ENCODE assay signal across 1 cellular context in the genomic region with DNA sequence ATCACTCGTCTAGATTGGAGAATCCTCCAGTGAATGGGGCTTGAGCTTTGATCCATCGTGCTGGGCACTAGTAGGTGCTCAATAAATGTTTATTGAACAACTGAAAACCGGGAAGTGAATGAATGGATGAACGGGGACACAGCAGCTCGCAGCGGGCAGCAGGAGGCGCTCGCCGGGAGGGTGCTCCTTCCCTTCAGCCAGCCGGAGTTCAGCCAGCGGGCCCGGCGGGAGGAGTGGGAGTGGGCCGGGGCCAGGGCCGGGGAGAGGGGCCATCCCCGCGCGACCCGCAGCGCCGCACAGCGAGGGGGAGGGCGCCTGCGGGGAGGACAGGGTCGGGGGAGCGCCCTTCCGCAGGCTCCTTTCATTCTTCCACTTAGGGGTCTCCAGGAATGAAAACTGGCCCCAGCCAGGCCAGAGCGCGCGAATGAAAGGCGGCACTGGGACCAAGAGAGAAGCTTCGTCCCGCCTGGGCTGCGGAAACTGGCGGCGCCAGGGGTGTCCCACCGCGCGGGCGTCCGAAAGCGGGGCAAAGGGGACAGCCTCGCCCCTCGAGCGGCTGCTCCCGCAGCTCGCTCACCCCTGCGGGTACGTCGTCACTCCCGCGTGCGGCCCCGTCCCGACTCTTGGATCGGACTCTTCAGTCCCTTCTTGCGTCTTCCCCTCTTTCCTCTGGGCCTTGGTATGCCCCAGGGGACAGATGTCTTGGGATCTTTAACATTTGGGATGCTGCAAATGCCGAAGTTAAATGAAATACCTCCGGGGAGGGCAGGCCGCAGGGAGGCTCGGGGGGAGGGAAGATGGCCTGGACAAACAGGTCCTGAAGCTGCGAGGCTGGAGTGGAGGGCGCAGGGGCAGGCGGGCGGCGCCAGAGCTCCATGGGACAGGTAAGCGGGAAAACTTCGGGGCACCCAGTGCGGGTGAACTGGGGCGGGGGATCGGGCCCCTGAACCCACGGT.
TF ChIP-seq lines count a peak whose summit lies in the region.

No MANE protein-coding gene starts in this region.

TF ChIP-seq in HEK293, 187 proteins besides CTCF, POLR2A, EP300 and RAD21 (continued from another document and continues in another):
- TF ChIP-seq, protein P1, sequence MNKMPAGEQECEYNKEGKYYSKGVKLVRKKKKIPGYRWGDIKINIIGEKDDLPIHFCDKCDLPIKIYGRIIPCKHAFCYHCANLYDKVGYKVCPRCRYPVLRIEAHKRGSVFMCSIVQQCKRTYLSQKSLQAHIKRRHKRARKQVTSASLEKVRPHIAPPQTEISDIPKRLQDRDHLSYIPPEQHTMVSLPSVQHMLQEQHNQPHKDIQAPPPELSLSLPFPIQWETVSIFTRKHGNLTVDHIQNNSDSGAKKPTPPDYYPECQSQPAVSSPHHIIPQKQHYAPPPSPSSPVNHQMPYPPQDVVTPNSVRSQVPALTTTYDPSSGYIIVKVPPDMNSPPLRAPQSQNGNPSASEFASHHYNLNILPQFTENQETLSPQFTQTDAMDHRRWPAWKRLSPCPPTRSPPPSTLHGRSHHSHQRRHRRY (tag by site-specific recombination; IDR thresholded peaks at IDR 0.05), result no peak
- TF ChIP-seq, protein P2, sequence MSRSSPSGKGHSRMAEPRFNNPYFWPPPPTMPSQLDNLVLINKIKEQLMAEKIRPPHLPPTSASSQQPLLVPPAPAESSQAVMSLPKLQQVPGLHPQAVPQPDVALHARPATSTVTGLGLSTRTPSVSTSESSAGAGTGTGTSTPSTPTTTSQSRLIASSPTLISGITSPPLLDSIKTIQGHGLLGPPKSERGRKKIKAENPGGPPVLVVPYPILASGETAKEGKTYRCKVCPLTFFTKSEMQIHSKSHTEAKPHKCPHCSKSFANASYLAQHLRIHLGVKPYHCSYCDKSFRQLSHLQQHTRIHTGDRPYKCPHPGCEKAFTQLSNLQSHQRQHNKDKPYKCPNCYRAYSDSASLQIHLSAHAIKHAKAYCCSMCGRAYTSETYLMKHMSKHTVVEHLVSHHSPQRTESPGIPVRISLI (tag by site-specific recombination; IDR thresholded peaks at IDR 0.05), result no peak
- TF ChIP-seq ZNF19 (tag by site-specific recombination; IDR thresholded peaks at IDR 0.05; ENCODE audit: low read depth) (no peak), ZNF510 (tag by site-specific recombination; IDR thresholded peaks at IDR 0.05; ENCODE audit: insufficient replicate concordance) (no peak), ZNF121 (tag by site-specific recombination; IDR thresholded peaks at IDR 0.05) (no peak), SP3 (tag by site-specific recombination; IDR thresholded peaks at IDR 0.05) (no peak; the same call in none of the 2 replicates), YY2 (tag by site-specific recombination; IDR thresholded peaks at IDR 0.05) (0 out of 2 replicates have a peak, but pooled peaks have one; percentile 14), ZNF558 (tag by site-specific recombination; IDR thresholded peaks at IDR 0.05) (no peak), ZNF626 (tag by site-specific recombination; IDR thresholded peaks at IDR 0.05) (no peak), SP2 (tag by site-specific recombination; IDR thresholded peaks at IDR 0.05) (peak; percentile 56), BCL11B (tag by site-specific recombination; IDR thresholded peaks at IDR 0.05; ENCODE audit: low read depth) (no peak), ZNF658 (tag by site-specific recombination; IDR thresholded peaks at IDR 0.05) (no peak), GLI4 (tag by site-specific recombination; IDR thresholded peaks at IDR 0.05) (no peak), ZNF660 (tag by site-specific recombination; IDR thresholded peaks at IDR 0.05) (0 out of 2 replicates have a peak, but pooled peaks have one; percentile 33), ZNF585B (tag by site-specific recombination; IDR thresholded peaks at IDR 0.05) (no peak), ZNF548 (tag by site-specific recombination; IDR thresholded peaks at IDR 0.05) (no peak), MYNN (tag by site-specific recombination; IDR thresholded peaks at IDR 0.05; ENCODE audit: borderline replicate concordance) (no peak), ZNF776 (tag by site-specific recombination; IDR thresholded peaks at IDR 0.05; ENCODE audit: borderline replicate concordance) (no peak), ZNF112 (tag by site-specific recombination; IDR thresholded peaks at IDR 0.05) (no peak), ZNF146 (tag by site-specific recombination; IDR thresholded peaks at IDR 0.05) (no peak), ZNF514 (tag by site-specific recombination; IDR thresholded peaks at IDR 0.05) (no peak), ZNF391 (tag by site-specific recombination; IDR thresholded peaks at IDR 0.05; ENCODE audit: borderline replicate concordance, low read depth) (no peak), KLF1 (tag by site-specific recombination; IDR thresholded peaks at IDR 0.05) (no peak), ZNF623 (tag by site-specific recombination; IDR thresholded peaks at IDR 0.05) (no peak), ZFP37 (tag by site-specific recombination; IDR thresholded peaks at IDR 0.05) (no peak), OSR2 (tag by site-specific recombination; IDR thresholded peaks at IDR 0.05) (no peak), ZNF24 (tag by site-specific recombination; IDR thresholded peaks at IDR 0.05) (peak; percentile 98), ZNF274 (IDR thresholded peaks at IDR 0.05; ENCODE audit: low read length) (no peak), ZNF274 (tag by site-specific recombination; IDR thresholded peaks at IDR 0.05; ENCODE audit: borderline replicate concordance) (no peak), KLF10 (tag by site-specific recombination; IDR thresholded peaks at IDR 0.05) (no peak), ZNF248 (tag by site-specific recombination; IDR thresholded peaks at IDR 0.05) (no peak), OVOL3 (tag by site-specific recombination; IDR thresholded peaks at IDR 0.05) (no peak), SCRT2 (tag by site-specific recombination; IDR thresholded peaks at IDR 0.05) (no peak), REPIN1 (tag by site-specific recombination; IDR thresholded peaks at IDR 0.05; ENCODE audit: low read depth) (no peak), ZNF544 (tag by site-specific recombination; IDR thresholded peaks at IDR 0.05) (no peak), ZSCAN16 (tag by site-specific recombination; IDR thresholded peaks at IDR 0.05) (no peak)
- TF ChIP-seq, protein P3, sequence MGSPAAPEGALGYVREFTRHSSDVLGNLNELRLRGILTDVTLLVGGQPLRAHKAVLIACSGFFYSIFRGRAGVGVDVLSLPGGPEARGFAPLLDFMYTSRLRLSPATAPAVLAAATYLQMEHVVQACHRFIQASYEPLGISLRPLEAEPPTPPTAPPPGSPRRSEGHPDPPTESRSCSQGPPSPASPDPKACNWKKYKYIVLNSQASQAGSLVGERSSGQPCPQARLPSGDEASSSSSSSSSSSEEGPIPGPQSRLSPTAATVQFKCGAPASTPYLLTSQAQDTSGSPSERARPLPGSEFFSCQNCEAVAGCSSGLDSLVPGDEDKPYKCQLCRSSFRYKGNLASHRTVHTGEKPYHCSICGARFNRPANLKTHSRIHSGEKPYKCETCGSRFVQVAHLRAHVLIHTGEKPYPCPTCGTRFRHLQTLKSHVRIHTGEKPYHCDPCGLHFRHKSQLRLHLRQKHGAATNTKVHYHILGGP (tag by site-specific recombination; IDR thresholded peaks at IDR 0.05), result no peak
- TF ChIP-seq, protein P4, sequence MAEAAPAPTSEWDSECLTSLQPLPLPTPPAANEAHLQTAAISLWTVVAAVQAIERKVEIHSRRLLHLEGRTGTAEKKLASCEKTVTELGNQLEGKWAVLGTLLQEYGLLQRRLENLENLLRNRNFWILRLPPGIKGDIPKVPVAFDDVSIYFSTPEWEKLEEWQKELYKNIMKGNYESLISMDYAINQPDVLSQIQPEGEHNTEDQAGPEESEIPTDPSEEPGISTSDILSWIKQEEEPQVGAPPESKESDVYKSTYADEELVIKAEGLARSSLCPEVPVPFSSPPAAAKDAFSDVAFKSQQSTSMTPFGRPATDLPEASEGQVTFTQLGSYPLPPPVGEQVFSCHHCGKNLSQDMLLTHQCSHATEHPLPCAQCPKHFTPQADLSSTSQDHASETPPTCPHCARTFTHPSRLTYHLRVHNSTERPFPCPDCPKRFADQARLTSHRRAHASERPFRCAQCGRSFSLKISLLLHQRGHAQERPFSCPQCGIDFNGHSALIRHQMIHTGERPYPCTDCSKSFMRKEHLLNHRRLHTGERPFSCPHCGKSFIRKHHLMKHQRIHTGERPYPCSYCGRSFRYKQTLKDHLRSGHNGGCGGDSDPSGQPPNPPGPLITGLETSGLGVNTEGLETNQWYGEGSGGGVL (tag by site-specific recombination; IDR thresholded peaks at IDR 0.05), result no peak
- TF ChIP-seq, protein P5, sequence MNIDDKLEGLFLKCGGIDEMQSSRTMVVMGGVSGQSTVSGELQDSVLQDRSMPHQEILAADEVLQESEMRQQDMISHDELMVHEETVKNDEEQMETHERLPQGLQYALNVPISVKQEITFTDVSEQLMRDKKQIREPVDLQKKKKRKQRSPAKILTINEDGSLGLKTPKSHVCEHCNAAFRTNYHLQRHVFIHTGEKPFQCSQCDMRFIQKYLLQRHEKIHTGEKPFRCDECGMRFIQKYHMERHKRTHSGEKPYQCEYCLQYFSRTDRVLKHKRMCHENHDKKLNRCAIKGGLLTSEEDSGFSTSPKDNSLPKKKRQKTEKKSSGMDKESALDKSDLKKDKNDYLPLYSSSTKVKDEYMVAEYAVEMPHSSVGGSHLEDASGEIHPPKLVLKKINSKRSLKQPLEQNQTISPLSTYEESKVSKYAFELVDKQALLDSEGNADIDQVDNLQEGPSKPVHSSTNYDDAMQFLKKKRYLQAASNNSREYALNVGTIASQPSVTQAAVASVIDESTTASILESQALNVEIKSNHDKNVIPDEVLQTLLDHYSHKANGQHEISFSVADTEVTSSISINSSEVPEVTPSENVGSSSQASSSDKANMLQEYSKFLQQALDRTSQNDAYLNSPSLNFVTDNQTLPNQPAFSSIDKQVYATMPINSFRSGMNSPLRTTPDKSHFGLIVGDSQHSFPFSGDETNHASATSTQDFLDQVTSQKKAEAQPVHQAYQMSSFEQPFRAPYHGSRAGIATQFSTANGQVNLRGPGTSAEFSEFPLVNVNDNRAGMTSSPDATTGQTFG (tag by site-specific recombination; IDR thresholded peaks at IDR 0.05; ENCODE audit: borderline replicate concordance), result no peak
- TF ChIP-seq, protein P6, sequence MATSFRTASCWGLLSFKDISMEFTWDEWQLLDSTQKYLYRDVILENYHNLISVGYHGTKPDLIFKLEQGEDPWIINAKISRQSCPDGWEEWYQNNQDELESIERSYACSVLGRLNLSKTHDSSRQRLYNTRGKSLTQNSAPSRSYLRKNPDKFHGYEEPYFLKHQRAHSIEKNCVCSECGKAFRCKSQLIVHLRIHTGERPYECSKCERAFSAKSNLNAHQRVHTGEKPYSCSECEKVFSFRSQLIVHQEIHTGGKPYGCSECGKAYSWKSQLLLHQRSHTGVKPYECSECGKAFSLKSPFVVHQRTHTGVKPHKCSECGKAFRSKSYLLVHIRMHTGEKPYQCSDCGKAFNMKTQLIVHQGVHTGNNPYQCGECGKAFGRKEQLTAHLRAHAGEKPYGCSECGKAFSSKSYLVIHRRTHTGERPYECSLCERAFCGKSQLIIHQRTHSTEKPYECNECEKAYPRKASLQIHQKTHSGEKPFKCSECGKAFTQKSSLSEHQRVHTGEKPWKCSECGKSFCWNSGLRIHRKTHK (tag by site-specific recombination; IDR thresholded peaks at IDR 0.05), result no peak
- TF ChIP-seq, protein P7, sequence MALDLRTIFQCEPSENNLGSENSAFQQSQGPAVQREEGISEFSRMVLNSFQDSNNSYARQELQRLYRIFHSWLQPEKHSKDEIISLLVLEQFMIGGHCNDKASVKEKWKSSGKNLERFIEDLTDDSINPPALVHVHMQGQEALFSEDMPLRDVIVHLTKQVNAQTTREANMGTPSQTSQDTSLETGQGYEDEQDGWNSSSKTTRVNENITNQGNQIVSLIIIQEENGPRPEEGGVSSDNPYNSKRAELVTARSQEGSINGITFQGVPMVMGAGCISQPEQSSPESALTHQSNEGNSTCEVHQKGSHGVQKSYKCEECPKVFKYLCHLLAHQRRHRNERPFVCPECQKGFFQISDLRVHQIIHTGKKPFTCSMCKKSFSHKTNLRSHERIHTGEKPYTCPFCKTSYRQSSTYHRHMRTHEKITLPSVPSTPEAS (tag by site-specific recombination; IDR thresholded peaks at IDR 0.05), result no peak
- TF ChIP-seq, protein P8, sequence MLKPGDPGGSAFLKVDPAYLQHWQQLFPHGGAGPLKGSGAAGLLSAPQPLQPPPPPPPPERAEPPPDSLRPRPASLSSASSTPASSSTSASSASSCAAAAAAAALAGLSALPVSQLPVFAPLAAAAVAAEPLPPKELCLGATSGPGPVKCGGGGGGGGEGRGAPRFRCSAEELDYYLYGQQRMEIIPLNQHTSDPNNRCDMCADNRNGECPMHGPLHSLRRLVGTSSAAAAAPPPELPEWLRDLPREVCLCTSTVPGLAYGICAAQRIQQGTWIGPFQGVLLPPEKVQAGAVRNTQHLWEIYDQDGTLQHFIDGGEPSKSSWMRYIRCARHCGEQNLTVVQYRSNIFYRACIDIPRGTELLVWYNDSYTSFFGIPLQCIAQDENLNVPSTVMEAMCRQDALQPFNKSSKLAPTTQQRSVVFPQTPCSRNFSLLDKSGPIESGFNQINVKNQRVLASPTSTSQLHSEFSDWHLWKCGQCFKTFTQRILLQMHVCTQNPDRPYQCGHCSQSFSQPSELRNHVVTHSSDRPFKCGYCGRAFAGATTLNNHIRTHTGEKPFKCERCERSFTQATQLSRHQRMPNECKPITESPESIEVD (tag by site-specific recombination; IDR thresholded peaks at IDR 0.05), result no peak
- TF ChIP-seq, protein P9, sequence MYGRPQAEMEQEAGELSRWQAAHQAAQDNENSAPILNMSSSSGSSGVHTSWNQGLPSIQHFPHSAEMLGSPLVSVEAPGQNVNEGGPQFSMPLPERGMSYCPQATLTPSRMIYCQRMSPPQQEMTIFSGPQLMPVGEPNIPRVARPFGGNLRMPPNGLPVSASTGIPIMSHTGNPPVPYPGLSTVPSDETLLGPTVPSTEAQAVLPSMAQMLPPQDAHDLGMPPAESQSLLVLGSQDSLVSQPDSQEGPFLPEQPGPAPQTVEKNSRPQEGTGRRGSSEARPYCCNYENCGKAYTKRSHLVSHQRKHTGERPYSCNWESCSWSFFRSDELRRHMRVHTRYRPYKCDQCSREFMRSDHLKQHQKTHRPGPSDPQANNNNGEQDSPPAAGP (tag by site-specific recombination; IDR thresholded peaks at IDR 0.05), result peak; percentile 83
- TF ChIP-seq, protein P10, sequence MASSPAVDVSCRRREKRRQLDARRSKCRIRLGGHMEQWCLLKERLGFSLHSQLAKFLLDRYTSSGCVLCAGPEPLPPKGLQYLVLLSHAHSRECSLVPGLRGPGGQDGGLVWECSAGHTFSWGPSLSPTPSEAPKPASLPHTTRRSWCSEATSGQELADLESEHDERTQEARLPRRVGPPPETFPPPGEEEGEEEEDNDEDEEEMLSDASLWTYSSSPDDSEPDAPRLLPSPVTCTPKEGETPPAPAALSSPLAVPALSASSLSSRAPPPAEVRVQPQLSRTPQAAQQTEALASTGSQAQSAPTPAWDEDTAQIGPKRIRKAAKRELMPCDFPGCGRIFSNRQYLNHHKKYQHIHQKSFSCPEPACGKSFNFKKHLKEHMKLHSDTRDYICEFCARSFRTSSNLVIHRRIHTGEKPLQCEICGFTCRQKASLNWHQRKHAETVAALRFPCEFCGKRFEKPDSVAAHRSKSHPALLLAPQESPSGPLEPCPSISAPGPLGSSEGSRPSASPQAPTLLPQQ (tag by site-specific recombination; IDR thresholded peaks at IDR 0.05), result peak; percentile 73; the same call in 1 of the 2 replicates
